2 cellular contexts compared by ENCODE assay signal in genomic region chr22:50396751-50397370, GRCh38.
TF ChIP-seq lines count a peak whose summit lies in the region.

No MANE protein-coding gene starts in this region.

TF ChIP-seq in SK-N-SH, 30 proteins besides CTCF, POLR2A, EP300 and RAD21:
- no peak for TF ChIP-seq NFIC (IDR thresholded peaks at IDR 0.05; ENCODE audit: borderline replicate concordance)
- no peak for TF ChIP-seq EZH2phosphoT487 (IDR thresholded peaks at IDR 0.05; ENCODE audit: borderline replicate concordance, low read depth)
- no peak for TF ChIP-seq FOSL2 (IDR thresholded peaks at IDR 0.05; ENCODE audit: borderline replicate concordance, low read depth)
- TF ChIP-seq ZBTB33 (IDR thresholded peaks at IDR 0.05; ENCODE audit: borderline replicate concordance, low read depth), result no peak
- no peak for TF ChIP-seq MEF2A (IDR thresholded peaks at IDR 0.05; ENCODE audit: borderline replicate concordance, low read depth)
- no peak for TF ChIP-seq RFX5 (IDR thresholded peaks at IDR 0.05; ENCODE audit: low read length)
- TF ChIP-seq CHD2 (IDR thresholded peaks at IDR 0.05; ENCODE audit: low read length, partially characterized antibody), result no peak
- TF ChIP-seq TEAD4 (IDR thresholded peaks at IDR 0.05; ENCODE audit: borderline replicate concordance, insufficient read depth), result no peak
- TF ChIP-seq SMC3 (IDR thresholded peaks at IDR 0.05; ENCODE audit: low read depth, low read length), result no peak
- no peak for TF ChIP-seq IRF3 (IDR thresholded peaks at IDR 0.05; ENCODE audit: low read depth, low read length)
- TF ChIP-seq, protein P1, sequence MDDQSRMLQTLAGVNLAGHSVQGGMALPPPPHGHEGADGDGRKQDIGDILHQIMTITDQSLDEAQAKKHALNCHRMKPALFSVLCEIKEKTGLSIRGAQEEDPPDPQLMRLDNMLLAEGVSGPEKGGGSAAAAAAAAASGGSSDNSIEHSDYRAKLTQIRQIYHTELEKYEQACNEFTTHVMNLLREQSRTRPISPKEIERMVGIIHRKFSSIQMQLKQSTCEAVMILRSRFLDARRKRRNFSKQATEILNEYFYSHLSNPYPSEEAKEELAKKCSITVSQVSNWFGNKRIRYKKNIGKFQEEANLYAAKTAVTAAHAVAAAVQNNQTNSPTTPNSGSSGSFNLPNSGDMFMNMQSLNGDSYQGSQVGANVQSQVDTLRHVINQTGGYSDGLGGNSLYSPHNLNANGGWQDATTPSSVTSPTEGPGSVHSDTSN (IDR thresholded peaks at IDR 0.05), result no peak
- no peak for TF ChIP-seq RXRA (IDR thresholded peaks at IDR 0.05; ENCODE audit: borderline replicate concordance, low read depth)
- TF ChIP-seq, protein P2, sequence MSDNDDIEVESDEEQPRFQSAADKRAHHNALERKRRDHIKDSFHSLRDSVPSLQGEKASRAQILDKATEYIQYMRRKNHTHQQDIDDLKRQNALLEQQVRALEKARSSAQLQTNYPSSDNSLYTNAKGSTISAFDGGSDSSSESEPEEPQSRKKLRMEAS (IDR thresholded peaks at IDR 0.05; ENCODE audit: low read depth), result no peak
- TF ChIP-seq USF2 (IDR thresholded peaks at IDR 0.05; ENCODE audit: borderline replicate concordance, low read depth, low read length), result no peak
- TF ChIP-seq ELF1 (IDR thresholded peaks at IDR 0.05), result no peak

TF ChIP-seq in SK-N-SH treated with all-trans-retinoic acid at 6 μM for 48 hours, 23 proteins besides CTCF, POLR2A, EP300 and RAD21:
- TF ChIP-seq CSRNP3 (CRISPR knock-in tag; IDR thresholded peaks at IDR 0.05) (no peak), ZNF70 (CRISPR knock-in tag; IDR thresholded peaks at IDR 0.05) (no peak)
